In genomic region chr7:155204744-155205367, GRCh38 we compare ENCODE assay signal across 8 cellular contexts.
DNase-seq lines count a peak whose midpoint lies in the region; ATAC-seq, FAIRE-seq and TF ChIP-seq lines count a peak whose summit lies in the region.

No MANE protein-coding gene starts in this region.

- H3K4me1 ChIP-seq in heart right ventricle (peaks cover 0 to 24% (median 6%) of the 10 kb centered on the region in 9 donors), K562 (replicated peaks in 1 of 2; ENCODE audit: control insufficient read depth in 2 of 2, insufficient read depth in 2 of 2, low read length in 2 of 2) (peaks cover 25 to 61% of the 10 kb centered on the region in 2 experiments), mononuclear cell (ENCODE audit: insufficient read depth, low read length) (peaks cover 10% of the 10 kb centered on the region), upper lobe of right lung (no peaks in the 10 kb centered on the region)

- H3K36me3 ChIP-seq in heart right ventricle = no peaks in the 10 kb centered on the region
- peaks cover 3% of the 10 kb centered on the region; the same call in 1 of the 3 replicates for H3K36me3 ChIP-seq in K562 (ENCODE audit: control insufficient read depth, insufficient read depth, low read length)
- H3K36me3 ChIP-seq in upper lobe of right lung = no peaks in the 10 kb centered on the region
- no peaks in the 10 kb centered on the region for H3K36me3 ChIP-seq in WERI-Rb-1

- no peak for TF ChIP-seq CTCF in heart right ventricle (IDR thresholded peaks at IDR 0.05)
- TF ChIP-seq CTCF in K562 (IDR thresholded peaks at IDR 0.05 in 2 of 3, conservative IDR thresholded peaks at IDR 0.05 in 1 of 3; ENCODE audit: insufficient read depth in 2 of 3, low read depth in 1 of 3, low read length in 3 of 3) = no peak
- no peak for TF ChIP-seq CTCF in upper lobe of right lung (IDR thresholded peaks at IDR 0.05)
- no peak for TF ChIP-seq CTCF in WERI-Rb-1 (IDR thresholded peaks at IDR 0.05; ENCODE audit: low read depth, low read length)

- 69 to 75% methylated on average over 14 of the region's 14 CpGs for WGBS in heart right ventricle, 2 donors
- 38% methylated on average over 14 of the region's 14 CpGs for WGBS in K562 (ENCODE audit: insufficient coverage, low coverage, missing lambda C conversion rate)

- no peak for FAIRE-seq in K562 (lab: Jason Lieb, UNC)

- CTCF ChIA-PET in K562 (lab: Yijun Ruan, JAX; ENCODE audit: low intra/inter-chr PET ratio) = no interaction called here

- no peak for TF ChIP-seq RAD21 in K562 (CRISPR knock-in tag; conservative IDR thresholded peaks at IDR 0.05 in 1 of 2, IDR thresholded peaks at IDR 0.05 in 1 of 2)

- peak overlapping the region; percentile 100 for H3K4me2 ChIP-seq in K562 (ENCODE audit: insufficient read depth, low read length)

- H3K9me3 ChIP-seq in heart right ventricle = no peaks in the 10 kb centered on the region
- 0 out of 2 replicates have a peak, but pooled peaks cover 3% of the 10 kb centered on the region for H3K9me3 ChIP-seq in K562 (replicated peaks; ENCODE audit: control insufficient read depth, insufficient read depth, low read depth, low read length)
- H3K9me3 ChIP-seq in mononuclear cell (ENCODE audit: low read depth, low read length) = no peaks in the 10 kb centered on the region
- no peaks in the 10 kb centered on the region for H3K9me3 ChIP-seq in upper lobe of right lung
- H3K9me3 ChIP-seq in WERI-Rb-1 (ENCODE audit: severe bottlenecking) = peaks cover 3% of the 10 kb centered on the region

- H3K4me3 ChIP-seq in heart right ventricle (peak overlapping the region in 4 of 10 donors; percentile 39 to 54 (median 44)), K562 (no peak overlapping the region), mononuclear cell (ENCODE audit: low read length) (peak overlapping the region; percentile 37), upper lobe of right lung (peak overlapping the region; percentile 45), WERI-Rb-1 (ENCODE audit: low read depth, low read length) (no peak overlapping the region)

- POLR2A ChIA-PET in K562 (lab: Yijun Ruan, JAX) = interaction anchor here (0.6 to 5.0 kb wide), 31 partner anchors 8 to 1233 kb away, joined by 3 to 127 read pairs (median 4); partner anchors contain the start of gene INSIG1

- H3K79me2 ChIP-seq in K562 (ENCODE audit: control insufficient read depth, insufficient read depth, low read length) = peaks cover 13% of the 10 kb centered on the region; the same call in 2 of the 3 replicates

- TF ChIP-seq POLR2A in K562 (conservative IDR thresholded peaks at IDR 0.05) = no peak

- DNase-seq in heart right ventricle = no peak
- DNase-seq in Right ventricle myocardium inferior (ENCODE audit: missing footprints) = no peak
- DNase-seq in K562 (ENCODE audit: extremely low read depth in 1 of 4, low spot score in 3 of 4) = no peak
- DNase-seq in upper lobe of right lung = no peak
- DNase-seq in activated CD4-positive, CD25-positive, alpha-beta regulatory T cell (lab: John Stamatoyannopoulos, UW) = no peak
- DNase-seq in WERI-Rb-1 = no peak

- H3K27ac ChIP-seq in heart right ventricle (peak overlapping the region in 9 of 10 donors; percentile 59 to 94 (median 84)), K562 (ENCODE audit: extremely low read depth, low read depth, low read length) (peak overlapping the region; percentile 100), upper lobe of right lung (peak overlapping the region; percentile 87), WERI-Rb-1 (no peak overlapping the region)

- no peaks in the 10 kb centered on the region for H4K20me1 ChIP-seq in K562 (replicated peaks; ENCODE audit: control insufficient read depth, insufficient read depth, low read length)

- ATAC-seq in heart right ventricle (no peak), Right ventricle myocardium inferior (no peak), K562 (no peak), upper lobe of right lung (no peak), GM21447 (IDR thresholded peaks at IDR 0.05; ENCODE audit: unreplicated experiment) (no peak)

- peak overlapping the region in 1 of 2 experiments; percentile 100; a peak in 2 of 4 replicates for H3K9ac ChIP-seq in K562 (ENCODE audit: insufficient read depth in 1 of 2, low read depth in 2 of 2, low read length in 2 of 2)

- BruUV-seq in K562 (replicated peaks; lab: Mats Ljungman, UMichigan) = no TSS peak

- H3K27me3 ChIP-seq in heart right ventricle (peaks cover 0 to 17% (median 0%) of the 10 kb centered on the region in 7 donors), K562 (ENCODE audit: control insufficient read depth in 2 of 2, insufficient read depth in 2 of 2, low read length in 2 of 2) (no peaks in the 10 kb centered on the region; a peak in 1 of 5 replicates), mononuclear cell (ENCODE audit: insufficient read depth, low read length) (no peaks in the 10 kb centered on the region), upper lobe of right lung (no peaks in the 10 kb centered on the region), WERI-Rb-1 (ENCODE audit: insufficient read depth, low read depth, severe bottlenecking) (no peaks in the 10 kb centered on the region)

- intact Hi-C loops in heart right ventricle (cut with DNase I) (loop anchor here in 6 of 10 donors (5.0 to 10.0 kb wide), 3 partner anchors 50 to 92 kb away; partner anchors contain the start of gene INSIG1 (in 6 of the 6)), Right ventricle myocardium inferior (cut with DNase I) (loop anchor here (5.0 kb wide), 2 partner anchors 52 to 278 kb away; no protein-coding TSS in a partner anchor), K562 (cut with micrococcal nuclease) (loop anchor here (1.0 kb wide), 1 partner anchor 92 kb away; the partner anchor contains the start of gene INSIG1), upper lobe of right lung (cut with DNase I) (no loop called here)

- no peak for TF ChIP-seq EP300 in K562 (IDR thresholded peaks at IDR 0.05; ENCODE audit: low read length)

- H2AFZ ChIP-seq in K562 (ENCODE audit: low read depth, low read length) = peak overlapping the region; percentile 69

- in situ Hi-C loops in K562 (cut with MboI) = loop anchor here (5.0 kb wide), 1 partner anchor 87 kb away; no protein-coding TSS in a partner anchor

- H3K9me1 ChIP-seq in K562 (ENCODE audit: control insufficient read depth, insufficient read depth, low read length) = no peaks in the 10 kb centered on the region

TF ChIP-seq in K562, 482 proteins besides CTCF, POLR2A, EP300 and RAD21 (continues in another document):
- TF ChIP-seq CTBP1 (IDR thresholded peaks at IDR 0.05; ENCODE audit: borderline replicate concordance) (no peak), ZNF316 (IDR thresholded peaks at IDR 0.05) (no peak), ZBTB26 (CRISPR knock-in tag; IDR thresholded peaks at IDR 0.05) (0 out of 2 replicates have a peak, but pooled peaks have one; percentile 29), FOS (IDR thresholded peaks at IDR 0.05; ENCODE audit: extremely low read depth, insufficient read length) (no peak), TCF7L2 (IDR thresholded peaks at IDR 0.05; ENCODE audit: low read depth, low read length) (no peak), NFIC (IDR thresholded peaks at IDR 0.05) (no peak), ZNF75A (CRISPR knock-in tag; IDR thresholded peaks at IDR 0.05) (no peak), LCOR (CRISPR knock-in tag; IDR thresholded peaks at IDR 0.05) (no peak), FOXM1 (IDR thresholded peaks at IDR 0.05; ENCODE audit: low read depth) (no peak), FOXM1 (CRISPR knock-in tag; IDR thresholded peaks at IDR 0.05; ENCODE audit: low read depth) (0 out of 2 replicates have a peak, but pooled peaks have one; percentile 88), SIN3B (IDR thresholded peaks at IDR 0.05; ENCODE audit: low read depth) (no peak), CBFA2T3 (IDR thresholded peaks at IDR 0.05) (no peak), BRD9 (IDR thresholded peaks at IDR 0.05; ENCODE audit: low read depth, partially characterized antibody) (no peak), NONO (IDR thresholded peaks at IDR 0.05; ENCODE audit: low read depth in 2 of 2, low read length in 1 of 2) (no peak), ATF1 (CRISPR knock-in tag; IDR thresholded peaks at IDR 0.05) (no peak), ATF1 (tag; IDR thresholded peaks at IDR 0.05) (no peak), U2AF1 (optimal IDR thresholded peaks at IDR 0.05; ENCODE audit: low read depth, low read length) (no peak), RBM39 (optimal IDR thresholded peaks at IDR 0.05; ENCODE audit: low read depth, low read length) (peak; percentile 18), KDM2B (CRISPR knock-in tag; IDR thresholded peaks at IDR 0.05) (no peak), ZNF212 (CRISPR knock-in tag; IDR thresholded peaks at IDR 0.05) (0 out of 2 replicates have a peak, but pooled peaks have one; percentile 9), ZNF76 (CRISPR knock-in tag; IDR thresholded peaks at IDR 0.05; ENCODE audit: borderline replicate concordance) (no peak), GMEB1 (CRISPR knock-in tag; IDR thresholded peaks at IDR 0.05) (no peak), XRCC3 (IDR thresholded peaks at IDR 0.05) (no peak), RHOXF2B (CRISPR knock-in tag; conservative IDR thresholded peaks at IDR 0.05) (no peak), MIER1 (IDR thresholded peaks at IDR 0.05; ENCODE audit: low read depth) (no peak), HDAC2 (IDR thresholded peaks at IDR 0.05) (peak; percentile 12; the same call in 1 of the 2 replicates)

Comparison
In these comparisons a context has a peak if more than half of its experiments do, and no peak if none do; other contexts are left out.
1. H3K4me3 ChIP-seq: peak in mononuclear cell (single experiment) and upper lobe of right lung (single experiment); none in K562 (single experiment) and WERI-Rb-1 (single experiment).